ENCODE assay signal across 8 cellular contexts in genomic region chr3:9397911-9398714, GRCh38. TPM values are rescaled to one million over a fixed set of nuclear protein-coding genes. Genes with fewer than 3 reads are reported as not detected.
A peak's percentile ranks its signal among the peaks of the same experiment; 100 is the strongest.
DNase-seq lines count a peak whose midpoint lies in the region; ATAC-seq and TF ChIP-seq lines count a peak whose summit lies in the region.

No MANE protein-coding gene starts in this region.

- no peak for TF ChIP-seq EP300 in stomach (IDR thresholded peaks at IDR 0.05)

- H3K4me1 Mint-ChIP-seq in effector memory CD8-positive, alpha-beta T cell (ENCODE audit: low read depth in 2 of 2), result peaks cover 60 to 67% of the 10 kb centered on the region in 2 donors
- peaks cover 62% of the 10 kb centered on the region for H3K4me1 Mint-ChIP-seq in mesothelial cell of epicardium

- peak overlapping the region; percentile 96 for H3K4me2 ChIP-seq in Loucy (ENCODE audit: low read depth, low read length, poor library complexity, severe bottlenecking)

- peak overlapping the region; percentile 98 for H3K9ac ChIP-seq in Loucy (ENCODE audit: low read depth, low read length, poor library complexity, severe bottlenecking)

- WGBS in stomach, 5 donors, result 1% methylated on average over 38 to 46 of the region's 46 CpGs

- no peaks in the 10 kb centered on the region for H3K9me3 Mint-ChIP-seq in effector memory CD8-positive, alpha-beta T cell
- no peaks in the 10 kb centered on the region for H3K9me3 Mint-ChIP-seq in mesothelial cell of epicardium

- H4K20me1 ChIP-seq in Loucy (ENCODE audit: insufficient read depth, low read length, poor library complexity, severe bottlenecking), result peaks cover 83% of the 10 kb centered on the region

- ATAC-seq in effector memory CD8-positive, alpha-beta T cell (replicated peaks), result no peak
- no peak for ATAC-seq in GM18519 (IDR thresholded peaks at IDR 0.05; ENCODE audit: low FRiP score, unreplicated experiment)

- peak overlapping the region; percentile 97 to 99 for H3K27ac Mint-ChIP-seq in effector memory CD8-positive, alpha-beta T cell
- peak overlapping the region; percentile 100 for H3K27ac Mint-ChIP-seq in mesothelial cell of epicardium

- no peaks in the 10 kb centered on the region for H3K9me2 ChIP-seq in Loucy (replicated peaks; ENCODE audit: low read depth, low read length)

- H3K27me3 Mint-ChIP-seq in effector memory CD8-positive, alpha-beta T cell, result no peaks in the 10 kb centered on the region
- H3K27me3 Mint-ChIP-seq in mesothelial cell of epicardium (ENCODE audit: low read depth), result no peaks in the 10 kb centered on the region

- no peak overlapping the region for H2AFZ ChIP-seq in Loucy (ENCODE audit: low read length)

- peak overlapping the region; percentile 93 to 100 (median 99) for H3K27ac ChIP-seq in stomach

- peak overlapping the region; percentile 81 for H3K4me3 ChIP-seq in Loucy (ENCODE audit: low read length, poor library complexity, severe bottlenecking)
- H3K4me3 ChIP-seq in stomach, result peak overlapping the region; percentile 65 to 97 (median 85)

- DNase-seq in EL (peak; percentile 44), mesothelial cell of epicardium (ENCODE audit: low spot score in 2 of 2, unreplicated experiment in 2 of 2) (peak in 1 of 2 experiments; percentile 53), stomach (peak; percentile 43), GM19240 (ENCODE audit: insufficient read length, low spot score) (no peak)
- peak; percentile 38 to 47 for DNase-seq in activated CD4-positive, alpha-beta T cell treated with anti-CD3 and anti-CD28 coated beads, Interleukin-2, amount 50 U/mL, for 48 hours
- no peak for DNase-seq in effector memory CD8-positive, alpha-beta T cell

- H3K36me3 ChIP-seq in Loucy (ENCODE audit: insufficient read depth, low read length), result peaks cover 17% of the 10 kb centered on the region; the same call in 1 of the 2 replicates
- peaks cover 4 to 18% (median 12%) of the 10 kb centered on the region in 4 donors for H3K36me3 ChIP-seq in stomach

- no peaks in the 10 kb centered on the region for H3K9me3 ChIP-seq in Loucy (ENCODE audit: insufficient read depth, low read depth, low read length)
- H3K9me3 ChIP-seq in stomach, result no peaks in the 10 kb centered on the region

- intact Hi-C loops in stomach (cut with DNase I; ENCODE audit: low total_unique reads), result no loop called here

- H3K4me3 Mint-ChIP-seq in effector memory CD8-positive, alpha-beta T cell, result peak overlapping the region; percentile 94 to 97
- H3K4me3 Mint-ChIP-seq in mesothelial cell of epicardium, result peak overlapping the region; percentile 98

- TF ChIP-seq POLR2A in stomach (IDR thresholded peaks at IDR 0.05), result no peak

- peaks cover 5% of the 10 kb centered on the region for H3K27me3 ChIP-seq in Loucy (ENCODE audit: insufficient read depth, low read length, poor library complexity, severe bottlenecking)
- H3K27me3 ChIP-seq in stomach, result no peaks in the 10 kb centered on the region

- peaks cover 58% of the 10 kb centered on the region for H3K36me3 Mint-ChIP-seq in effector memory CD8-positive, alpha-beta T cell (ENCODE audit: insufficient read depth)
- H3K36me3 Mint-ChIP-seq in mesothelial cell of epicardium, result peaks cover 3% of the 10 kb centered on the region

- H3K4me1 ChIP-seq in Loucy (ENCODE audit: insufficient read depth, low read length, poor library complexity, severe bottlenecking) (peaks cover 52% of the 10 kb centered on the region), stomach (peaks cover 52 to 75% (median 70%) of the 10 kb centered on the region in 4 donors)

- H3F3A ChIP-seq in Loucy (ENCODE audit: low read depth), result peaks cover 6% of the 10 kb centered on the region; the same call in 1 of the 2 replicates

- TF ChIP-seq CTCF in Loucy (conservative IDR thresholded peaks at IDR 0.05; ENCODE audit: low read length) (no peak), mesothelial cell of epicardium (IDR thresholded peaks at IDR 0.05; ENCODE audit: unreplicated experiment) (no peak), stomach (IDR thresholded peaks at IDR 0.05) (no peak)

- peaks cover 85% of the 10 kb centered on the region for H3K79me2 ChIP-seq in Loucy (ENCODE audit: insufficient read depth, low read length)

RNA-seq across cellular contexts. Expression of gene SETD5, which starts 0.7 kb away (rescaled TPM):
- total RNA-seq in mesothelial cell of epicardium, result 247 to 256 TPM (median 254 TPM) in 3 replicates
- 100 to 1,000 TPM in 4 of 5 donors, 10 to 100 TPM in 1; 79.4 to 431 (median 150) TPM for total RNA-seq in stomach
- 10 to 100 TPM; 11.2 to 16.3 (median 11.3) TPM for polyA plus RNA-seq in stomach

RNA-seq across cellular contexts. Expression of gene THUMPD3, which starts 35.3 kb away (rescaled TPM):
- total RNA-seq in mesothelial cell of epicardium (62.1 to 72.7 TPM (median 63.2 TPM) in 3 replicates), stomach (100 to 1,000 TPM in 1 of 5 donors, 10 to 100 TPM in 3, 1 to 10 TPM in 1; 4.7 to 255 (median 40.3) TPM)
- polyA plus RNA-seq in stomach, result 10 to 100 TPM; 20.0 to 24.6 (median 23.5) TPM

Comparison
In these comparisons a context has a peak if more than half of its experiments do, and no peak if none do; other contexts are left out.
1. DNase-seq: peak in EL (single experiment), activated CD4-positive, alpha-beta T cell treated with anti-CD3 and anti-CD28 coated beads, Interleukin-2, amount 50 U/mL, for 48 hours (2 of 2) and stomach (single experiment); none in effector memory CD8-positive, alpha-beta T cell (0 of 3) and GM19240 (single experiment).